ENCODE assay signal across 27 cellular contexts in genomic region chr6:96478695-96479094, GRCh38.
"Had no signal": no experiment of that assay in that cellular context is flagged by ENCODE, and none has a peak within 500 bp of the region (broad histone marks: within the 10 kb centered on the region; RNA-seq: fewer than 3 reads in every experiment).

No MANE protein-coding gene starts in this region.

- H3K4me1 ChIP-seq: stomach, suprapubic skin, testis, thyroid gland, tibial artery, tibial nerve, transverse colon, upper lobe of left lung, upper lobe of right lung, uterus, vagina had no signal

- H3K36me3 ChIP-seq: stomach, suprapubic skin, thoracic aorta, thyroid gland, tibial artery, tibial nerve, transverse colon, upper lobe of left lung, upper lobe of right lung, uterus, vagina had no signal

- FAIRE-seq: urothelium cell line had no signal

- H3K9me3 ChIP-seq: testis, thyroid gland, uterus, vagina had no signal

- DNase-seq: stimulated activated CD4-positive, alpha-beta T cell treated with anti-CD3 and anti-CD28 coated beads, Interleukin-2, amount 100 ng/mL, for 48 hours; stimulated activated CD4-positive, alpha-beta T cell treated with anti-CD3 and anti-CD28 coated beads, Interleukin-4, amount 100 ng/mL, for 1 hour; stimulated activated CD4-positive, alpha-beta T cell treated with anti-CD3 and anti-CD28 coated beads, Interleukin-4, amount 100 ng/mL, for 24 hours; stimulated activated CD4-positive, alpha-beta T cell treated with anti-CD3 and anti-CD28 coated beads, Interleukin-4, amount 100 ng/mL, for 4 hours; stimulated activated CD8-positive, alpha-beta memory T cell treated with anti-CD3 and anti-CD28 coated beads, Interleukin-4, amount 100 ng/mL, for 48 hours; stimulated activated naive B cell treated with anti-CD40 and anti-IgM and Interleukin-4, amounts not matched to agents 10 μg/mL and 1 μg/mL and 100 μg/mL, for 72 hours; stimulated activated naive CD4-positive, alpha-beta T cell; stimulated activated naive CD4-positive, alpha-beta T cell treated with Interleukin-2 at 50 U/mL for 16 hours; stimulated activated naive CD8-positive, alpha-beta T cell treated with anti-CD3 and anti-CD28 coated beads, Interleukin-15, amount 100 ng/mL, for 72 hours; stimulated activated naive CD8-positive, alpha-beta T cell treated with anti-CD3 and anti-CD28 coated beads, Interleukin-15, Interleukin-2, amounts not matched to agents 100 U/mL and 50 U/mL, for 24 hours; stomach; substantia nigra; testis; thyroid gland; tibial artery; transverse colon; trophoblast cell; upper lobe of left lung; upper lobe of right lung; uterus had no signal

- ATAC-seq: stimulated activated effector memory CD8-positive, alpha-beta T cell treated with anti-CD3 and anti-CD28 coated beads, Interleukin-12 subunit alpha, Interleukin-12 subunit beta, amount 100 ng/mL, for 72 hours; stimulated activated memory B cell treated with anti-CD40 and anti-IgM and Interleukin-4, amounts not matched to agents 10 μg/mL and 1 μg/mL and 100 μg/mL, for 72 hours; stimulated activated naive B cell treated with anti-CD40 and anti-IgM and Interleukin-4, amounts not matched to agents 10 μg/mL and 1 μg/mL and 100 μg/mL, for 72 hours; stimulated activated naive CD8-positive, alpha-beta T cell treated with anti-CD3 and anti-CD28 coated beads, Interleukin-15, amount 100 ng/mL, for 72 hours; stimulated activated naive CD8-positive, alpha-beta T cell treated with anti-CD3 and anti-CD28 coated beads, Interleukin-15, Interleukin-2, amounts not matched to agents 100 U/mL and 50 U/mL, for 24 hours; upper lobe of right lung had no signal

- H3K4me3 ChIP-seq: stomach, suprapubic skin, testis, thoracic aorta, thyroid gland, tibial artery, tibial nerve, transverse colon, upper lobe of left lung, upper lobe of right lung, uterus, vagina had no signal

- H3K27ac ChIP-seq: stomach, suprapubic skin, testis, thoracic aorta, thyroid gland, tibial artery, tibial nerve, transverse colon, upper lobe of left lung, upper lobe of right lung, uterus, vagina had no signal
